Comparison of ENCODE assay signal across 8 cellular contexts in the genomic region with DNA sequence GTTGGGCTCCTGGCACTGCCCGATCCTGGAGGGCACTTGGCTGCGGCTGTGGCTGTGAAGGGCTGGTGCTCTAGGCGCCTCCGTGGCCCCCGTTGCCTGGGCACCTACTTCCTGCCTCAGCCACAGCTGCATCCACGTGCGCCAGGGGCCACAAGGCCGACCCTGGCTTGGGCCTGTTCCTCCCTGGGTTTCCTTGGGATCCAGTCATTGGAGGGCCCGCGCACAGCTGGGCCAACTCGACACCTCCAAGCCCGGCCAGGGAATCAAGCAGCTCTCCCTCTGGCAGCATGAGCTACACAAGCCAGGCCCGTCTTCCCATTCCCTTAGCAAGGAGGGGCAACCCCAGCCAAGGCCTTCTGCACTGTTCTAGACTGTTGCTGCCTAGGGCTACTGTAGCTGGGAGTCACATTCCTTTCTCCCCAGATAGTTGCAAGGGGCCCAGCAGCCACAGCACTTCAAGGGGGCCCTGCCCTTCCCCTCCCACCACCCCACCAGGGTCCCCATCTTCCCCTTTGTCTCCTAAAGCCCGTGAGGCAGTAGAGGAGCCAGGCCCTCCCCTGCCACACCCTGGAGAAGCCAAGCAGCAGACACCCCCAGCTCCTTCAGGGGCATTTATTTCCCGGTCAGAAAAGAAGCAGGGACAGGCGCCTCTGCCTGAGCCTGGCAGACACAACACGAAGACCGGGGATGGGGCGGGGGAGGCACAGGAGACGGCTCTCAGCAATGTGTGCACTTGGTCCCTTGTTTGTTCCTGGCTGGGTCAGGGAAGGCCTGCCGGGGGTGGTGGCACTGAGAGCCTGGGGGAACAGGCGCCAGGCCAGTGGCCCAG. TPM values are rescaled to one million over a fixed set of nuclear protein-coding genes. Genes with fewer than 3 reads are reported as not detected.
A peak's percentile ranks its signal among the peaks of the same experiment; 100 is the strongest.
DNase-seq lines count a peak whose midpoint lies in the region; ATAC-seq and TF ChIP-seq lines count a peak whose summit lies in the region.

No MANE protein-coding gene starts in this region.

- H3K9me3 Mint-ChIP-seq in natural killer cell = no peaks in the 10 kb centered on the region

- peak; percentile 35 for DNase-seq in stimulated activated CD4-positive, alpha-beta T cell treated with anti-CD3 and anti-CD28 coated beads, Interleukin-4, amount 100 ng/mL, for 1 hour
- no peak for DNase-seq in stimulated activated CD4-positive, alpha-beta T cell treated with anti-CD3 and anti-CD28 coated beads, Interleukin-4, amount 100 ng/mL, for 24 hours
- DNase-seq in SK-N-DZ (ENCODE audit: low spot score) = peak; percentile 56
- DNase-seq in ecto neural progenitor cell (ENCODE audit: low spot score) = peak; percentile 60
- no peak for DNase-seq in natural killer cell
- no peak for DNase-seq in SKM-1 (lab: John Stamatoyannopoulos, UW; ENCODE audit: unreplicated experiment)
- no peak for DNase-seq in AML-193 (lab: John Stamatoyannopoulos, UW)

- peaks cover 24 to 50% of the 10 kb centered on the region in 2 donors for H3K4me1 Mint-ChIP-seq in natural killer cell

- H3K27ac Mint-ChIP-seq in natural killer cell = peak overlapping the region; percentile 75 to 87

- no peaks in the 10 kb centered on the region for H3K27me3 Mint-ChIP-seq in natural killer cell (ENCODE audit: low read depth in 2 of 2)

- intact Hi-C loops in natural killer cell (cut with micrococcal nuclease) = no loop called here

- TF ChIP-seq CTCF in natural killer cell (IDR thresholded peaks at IDR 0.05) = no peak

- ATAC-seq in natural killer cell = no peak
- ATAC-seq in HG03039 (IDR thresholded peaks at IDR 0.05; ENCODE audit: unreplicated experiment) = no peak

- no peaks in the 10 kb centered on the region for H3K36me3 Mint-ChIP-seq in natural killer cell

- H3K4me3 Mint-ChIP-seq in natural killer cell = peak overlapping the region; percentile 47

RNA-seq across cellular contexts. Expression of a gene that starts 3.8 kb away (rescaled TPM):
- polyA plus RNA-seq in SK-N-DZ (2014; cell fraction: cytosol; rRNA removed) = 156 and 163 TPM in 2 replicates
- 180 and 182 TPM in 2 replicates for polyA plus RNA-seq in SK-N-DZ (2014; cell fraction: nucleus; rRNA removed)
- 100 to 1,000 TPM; 600 to 824 (median 689) TPM for total RNA-seq in natural killer cell

RNA-seq across cellular contexts. Expression of a gene that starts 7.0 kb away (rescaled TPM):
- 365 and 652 TPM in 2 replicates for polyA plus RNA-seq in SK-N-DZ (2014; cell fraction: cytosol; rRNA removed)
- polyA plus RNA-seq in SK-N-DZ (2014; cell fraction: nucleus; rRNA removed) = 524 and 557 TPM in 2 replicates
- total RNA-seq in natural killer cell = 100 to 1,000 TPM; 334 to 468 (median 386) TPM

RNA-seq across cellular contexts. Expression of a gene that starts 24.0 kb away (rescaled TPM):
- 347 and 360 TPM in 2 replicates for polyA plus RNA-seq in SK-N-DZ (2014; cell fraction: cytosol; rRNA removed)
- 122 and 243 TPM in 2 replicates for polyA plus RNA-seq in SK-N-DZ (2014; cell fraction: nucleus; rRNA removed)
- 100 to 1,000 TPM in 2 of 3 donors, 10 to 100 TPM in 1; 91.5 to 115 (median 105) TPM for total RNA-seq in natural killer cell

RNA-seq across cellular contexts. Expression of a gene that starts 24.2 kb away (rescaled TPM):
- polyA plus RNA-seq in SK-N-DZ (2014; cell fraction: cytosol; rRNA removed) = 414 and 518 TPM in 2 replicates
- 292 and 327 TPM in 2 replicates for polyA plus RNA-seq in SK-N-DZ (2014; cell fraction: nucleus; rRNA removed)
- total RNA-seq in natural killer cell = 10 to 100 TPM; 40.1 to 50.9 (median 41.5) TPM

RNA-seq across cellular contexts. Expression of a gene that starts 32.5 kb away (rescaled TPM):
- not detected in 2 replicates for polyA plus RNA-seq in SK-N-DZ (2014; cell fraction: cytosol; rRNA removed)
- not detected in 2 replicates for polyA plus RNA-seq in SK-N-DZ (2014; cell fraction: nucleus; rRNA removed)
- not detected for total RNA-seq in natural killer cell

Comparison
In these comparisons a context has a peak if more than half of its experiments do, and no peak if none do; other contexts are left out.
1. DNase-seq: peak in stimulated activated CD4-positive, alpha-beta T cell treated with anti-CD3 and anti-CD28 coated beads, Interleukin-4, amount 100 ng/mL, for 1 hour (single experiment), SK-N-DZ (single experiment) and ecto neural progenitor cell (single experiment); none in stimulated activated CD4-positive, alpha-beta T cell treated with anti-CD3 and anti-CD28 coated beads, Interleukin-4, amount 100 ng/mL, for 24 hours (single experiment), natural killer cell (single experiment), SKM-1 (single experiment) and AML-193 (0 of 2).